In the genomic region with DNA sequence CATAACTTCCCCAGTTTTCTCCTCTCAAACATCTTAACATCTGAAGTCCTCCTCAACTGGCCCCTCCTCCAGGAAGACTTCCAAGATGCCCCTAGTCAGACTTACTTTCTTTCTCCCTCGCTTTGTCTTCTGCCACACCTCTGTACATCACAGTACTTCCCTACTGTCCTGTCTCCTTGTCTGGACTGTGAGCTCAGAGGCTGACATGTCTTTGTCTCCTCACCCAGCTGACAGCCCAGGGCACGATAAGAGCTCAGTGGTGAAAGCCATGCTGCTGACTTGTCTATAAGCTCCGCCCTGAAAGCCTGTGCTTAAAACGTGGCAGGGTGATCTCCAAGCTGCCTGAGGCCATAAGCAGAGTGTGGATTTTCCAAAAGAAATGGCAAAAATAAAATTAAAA, we compare ENCODE assay signal across 1 cellular context.
TF ChIP-seq lines count a peak whose summit lies in the region.

No MANE protein-coding gene starts in this region.

TF ChIP-seq in K562, 482 proteins besides CTCF, POLR2A, EP300 and RAD21 (continued from another document and continues in another):
- TF ChIP-seq CHD7 (IDR thresholded peaks at IDR 0.05; ENCODE audit: low read depth, low read length) = no peak
- no peak for TF ChIP-seq RFX1 (IDR thresholded peaks at IDR 0.05)
- TF ChIP-seq RBM39 (optimal IDR thresholded peaks at IDR 0.05; ENCODE audit: low read depth, low read length) = no peak
- TF ChIP-seq, protein P1, sequence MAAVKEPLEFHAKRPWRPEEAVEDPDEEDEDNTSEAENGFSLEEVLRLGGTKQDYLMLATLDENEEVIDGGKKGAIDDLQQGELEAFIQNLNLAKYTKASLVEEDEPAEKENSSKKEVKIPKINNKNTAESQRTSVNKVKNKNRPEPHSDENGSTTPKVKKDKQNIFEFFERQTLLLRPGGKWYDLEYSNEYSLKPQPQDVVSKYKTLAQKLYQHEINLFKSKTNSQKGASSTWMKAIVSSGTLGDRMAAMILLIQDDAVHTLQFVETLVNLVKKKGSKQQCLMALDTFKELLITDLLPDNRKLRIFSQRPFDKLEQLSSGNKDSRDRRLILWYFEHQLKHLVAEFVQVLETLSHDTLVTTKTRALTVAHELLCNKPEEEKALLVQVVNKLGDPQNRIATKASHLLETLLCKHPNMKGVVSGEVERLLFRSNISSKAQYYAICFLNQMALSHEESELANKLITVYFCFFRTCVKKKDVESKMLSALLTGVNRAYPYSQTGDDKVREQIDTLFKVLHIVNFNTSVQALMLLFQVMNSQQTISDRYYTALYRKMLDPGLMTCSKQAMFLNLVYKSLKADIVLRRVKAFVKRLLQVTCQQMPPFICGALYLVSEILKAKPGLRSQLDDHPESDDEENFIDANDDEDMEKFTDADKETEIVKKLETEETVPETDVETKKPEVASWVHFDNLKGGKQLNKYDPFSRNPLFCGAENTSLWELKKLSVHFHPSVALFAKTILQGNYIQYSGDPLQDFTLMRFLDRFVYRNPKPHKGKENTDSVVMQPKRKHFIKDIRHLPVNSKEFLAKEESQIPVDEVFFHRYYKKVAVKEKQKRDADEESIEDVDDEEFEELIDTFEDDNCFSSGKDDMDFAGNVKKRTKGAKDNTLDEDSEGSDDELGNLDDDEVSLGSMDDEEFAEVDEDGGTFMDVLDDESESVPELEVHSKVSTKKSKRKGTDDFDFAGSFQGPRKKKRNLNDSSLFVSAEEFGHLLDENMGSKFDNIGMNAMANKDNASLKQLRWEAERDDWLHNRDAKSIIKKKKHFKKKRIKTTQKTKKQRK (IDR thresholded peaks at IDR 0.05; ENCODE audit: borderline replicate concordance, low read depth, low read length) = no peak
- TF ChIP-seq ZFP36 (IDR thresholded peaks at IDR 0.05; ENCODE audit: low read depth, low read length, partially characterized antibody) = peak; percentile 98
- 0 out of 2 replicates have a peak, but pooled peaks have one; percentile 28 for TF ChIP-seq KDM2B (CRISPR knock-in tag; IDR thresholded peaks at IDR 0.05)
- 0 out of 2 replicates have a peak, but pooled peaks have one; percentile 74 for TF ChIP-seq NBN (IDR thresholded peaks at IDR 0.05; ENCODE audit: low read depth)
- TF ChIP-seq HDAC1 (IDR thresholded peaks at IDR 0.05) = peak in 1 of 2 experiments; percentile 97; a peak in 2 of 4 replicates
- TF ChIP-seq ZBED1 (IDR thresholded peaks at IDR 0.05) = no peak
- TF ChIP-seq ZMIZ1 (IDR thresholded peaks at IDR 0.05; ENCODE audit: low read depth in 2 of 2, low read length in 2 of 2) = no peak
- TF ChIP-seq TEAD4 (IDR thresholded peaks at IDR 0.05; ENCODE audit: low read length) = peak; percentile 31; the same call in 1 of the 2 replicates
- TF ChIP-seq TEAD4 (CRISPR knock-in tag; IDR thresholded peaks at IDR 0.05; ENCODE audit: borderline replicate concordance) = no peak
- peak; percentile 93 to 95; a peak in 3 of 4 replicates for TF ChIP-seq SIN3A (IDR thresholded peaks at IDR 0.05; ENCODE audit: borderline replicate concordance in 2 of 2, control insufficient read depth in 1 of 2, low read depth in 2 of 2, low read length in 2 of 2)
- TF ChIP-seq ESRRA (IDR thresholded peaks at IDR 0.05; ENCODE audit: borderline replicate concordance, low read depth) = peak; percentile 35; the same call in 1 of the 2 replicates
- TF ChIP-seq, protein P2, sequence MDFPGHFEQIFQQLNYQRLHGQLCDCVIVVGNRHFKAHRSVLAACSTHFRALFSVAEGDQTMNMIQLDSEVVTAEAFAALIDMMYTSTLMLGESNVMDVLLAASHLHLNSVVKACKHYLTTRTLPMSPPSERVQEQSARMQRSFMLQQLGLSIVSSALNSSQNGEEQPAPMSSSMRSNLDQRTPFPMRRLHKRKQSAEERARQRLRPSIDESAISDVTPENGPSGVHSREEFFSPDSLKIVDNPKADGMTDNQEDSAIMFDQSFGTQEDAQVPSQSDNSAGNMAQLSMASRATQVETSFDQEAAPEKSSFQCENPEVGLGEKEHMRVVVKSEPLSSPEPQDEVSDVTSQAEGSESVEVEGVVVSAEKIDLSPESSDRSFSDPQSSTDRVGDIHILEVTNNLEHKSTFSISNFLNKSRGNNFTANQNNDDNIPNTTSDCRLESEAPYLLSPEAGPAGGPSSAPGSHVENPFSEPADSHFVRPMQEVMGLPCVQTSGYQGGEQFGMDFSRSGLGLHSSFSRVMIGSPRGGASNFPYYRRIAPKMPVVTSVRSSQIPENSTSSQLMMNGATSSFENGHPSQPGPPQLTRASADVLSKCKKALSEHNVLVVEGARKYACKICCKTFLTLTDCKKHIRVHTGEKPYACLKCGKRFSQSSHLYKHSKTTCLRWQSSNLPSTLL (IDR thresholded peaks at IDR 0.05) = no peak
- TF ChIP-seq HCFC1 (IDR thresholded peaks at IDR 0.05; ENCODE audit: low read depth, low read length) = no peak
- no peak for TF ChIP-seq ZNF277 (CRISPR knock-in tag; IDR thresholded peaks at IDR 0.05; ENCODE audit: borderline replicate concordance)
- no peak for TF ChIP-seq FOXP1 (CRISPR knock-in tag; IDR thresholded peaks at IDR 0.05)
- TF ChIP-seq NELFE (IDR thresholded peaks at IDR 0.05; ENCODE audit: insufficient read depth, insufficient read length) = no peak
- TF ChIP-seq CREM (IDR thresholded peaks at IDR 0.05; ENCODE audit: low read depth) = peak; percentile 76
- TF ChIP-seq YY1 (IDR thresholded peaks at IDR 0.05; ENCODE audit: borderline replicate concordance in 1 of 3, control insufficient read depth in 1 of 3, extremely low read depth in 1 of 3, insufficient read depth in 3 of 3, insufficient read length in 1 of 3, insufficient replicate concordance in 2 of 3, low read depth in 1 of 3, low read length in 2 of 3) = peak in 1 of 3 experiments; percentile 34
- no peak for TF ChIP-seq CCAR2 (IDR thresholded peaks at IDR 0.05; ENCODE audit: low read depth, low read length)
- no peak for TF ChIP-seq MEF2A (IDR thresholded peaks at IDR 0.05; ENCODE audit: control insufficient read depth, low read depth, low read length)
- TF ChIP-seq, protein P3, sequence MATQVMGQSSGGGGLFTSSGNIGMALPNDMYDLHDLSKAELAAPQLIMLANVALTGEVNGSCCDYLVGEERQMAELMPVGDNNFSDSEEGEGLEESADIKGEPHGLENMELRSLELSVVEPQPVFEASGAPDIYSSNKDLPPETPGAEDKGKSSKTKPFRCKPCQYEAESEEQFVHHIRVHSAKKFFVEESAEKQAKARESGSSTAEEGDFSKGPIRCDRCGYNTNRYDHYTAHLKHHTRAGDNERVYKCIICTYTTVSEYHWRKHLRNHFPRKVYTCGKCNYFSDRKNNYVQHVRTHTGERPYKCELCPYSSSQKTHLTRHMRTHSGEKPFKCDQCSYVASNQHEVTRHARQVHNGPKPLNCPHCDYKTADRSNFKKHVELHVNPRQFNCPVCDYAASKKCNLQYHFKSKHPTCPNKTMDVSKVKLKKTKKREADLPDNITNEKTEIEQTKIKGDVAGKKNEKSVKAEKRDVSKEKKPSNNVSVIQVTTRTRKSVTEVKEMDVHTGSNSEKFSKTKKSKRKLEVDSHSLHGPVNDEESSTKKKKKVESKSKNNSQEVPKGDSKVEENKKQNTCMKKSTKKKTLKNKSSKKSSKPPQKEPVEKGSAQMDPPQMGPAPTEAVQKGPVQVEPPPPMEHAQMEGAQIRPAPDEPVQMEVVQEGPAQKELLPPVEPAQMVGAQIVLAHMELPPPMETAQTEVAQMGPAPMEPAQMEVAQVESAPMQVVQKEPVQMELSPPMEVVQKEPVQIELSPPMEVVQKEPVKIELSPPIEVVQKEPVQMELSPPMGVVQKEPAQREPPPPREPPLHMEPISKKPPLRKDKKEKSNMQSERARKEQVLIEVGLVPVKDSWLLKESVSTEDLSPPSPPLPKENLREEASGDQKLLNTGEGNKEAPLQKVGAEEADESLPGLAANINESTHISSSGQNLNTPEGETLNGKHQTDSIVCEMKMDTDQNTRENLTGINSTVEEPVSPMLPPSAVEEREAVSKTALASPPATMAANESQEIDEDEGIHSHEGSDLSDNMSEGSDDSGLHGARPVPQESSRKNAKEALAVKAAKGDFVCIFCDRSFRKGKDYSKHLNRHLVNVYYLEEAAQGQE (CRISPR knock-in tag; IDR thresholded peaks at IDR 0.05; ENCODE audit: low read depth) = no peak
